Comparison of ENCODE assay signal across 11 cellular contexts in genomic region chr15:89104172-89104564, GRCh38. TPM values are rescaled to one million over a fixed set of nuclear protein-coding genes. Genes with fewer than 3 reads are reported as not detected.
DNase-seq lines count a peak whose midpoint lies in the region; ATAC-seq and TF ChIP-seq lines count a peak whose summit lies in the region.
"Had no signal": no experiment of that assay in that cellular context is flagged by ENCODE, and none has a peak within 500 bp of the region (broad histone marks: within the 10 kb centered on the region; RNA-seq: fewer than 3 reads in every experiment).

No MANE protein-coding gene starts in this region.

- 65% methylated on average over 9 of the region's 9 CpGs for WGBS in right cardiac atrium

- ATAC-seq in right cardiac atrium (peak; percentile 65 to 73), gastrocnemius medialis (peak; percentile 71 to 79), HG03520 (IDR thresholded peaks at IDR 0.05; ENCODE audit: unreplicated experiment) (no peak)
- no peak for ATAC-seq in activated CD8-positive, alpha-beta T cell treated with anti-CD3 and anti-CD28 coated beads, Interleukin-2, amount 10 ng/mL, durations not matched to agents 7 days and 5 days
- ATAC-seq: naive thymus-derived CD4-positive, alpha-beta T cell had no signal

- H3K27me3 Mint-ChIP-seq in activated CD8-positive, alpha-beta T cell treated with anti-CD3 and anti-CD28 coated beads, Interleukin-2, amount 10 ng/mL, durations not matched to agents 7 days and 5 days (ENCODE audit: low read depth): no peaks in the 10 kb centered on the region
- H3K27me3 Mint-ChIP-seq: naive thymus-derived CD4-positive, alpha-beta T cell had no signal

- H3K9me3 ChIP-seq in breast epithelium: no peaks in the 10 kb centered on the region
- no peaks in the 10 kb centered on the region for H3K9me3 ChIP-seq in right cardiac atrium (ENCODE audit: control insufficient read depth, low read length)
- H3K9me3 ChIP-seq in gastrocnemius medialis: no peaks in the 10 kb centered on the region

- intact Hi-C loops in breast epithelium (cut with DNase I; ENCODE audit: low total_unique reads): no loop called here
- intact Hi-C loops in right cardiac atrium (cut with DNase I): no loop called here
- intact Hi-C loops in gastrocnemius medialis (cut with DNase I; ENCODE audit: low total_unique reads): loop anchor here (5.0 kb wide), 1 partner anchor 63 kb away; no protein-coding TSS in a partner anchor

- POLR2A ChIA-PET in activated CD8-positive, alpha-beta T cell treated with anti-CD3 and anti-CD28 coated beads, Interleukin-2, amount 10 ng/mL, durations not matched to agents 7 days and 5 days (lab: Charles Lee): no interaction called here

- peaks cover 8% of the 10 kb centered on the region for H3K4me1 Mint-ChIP-seq in activated CD8-positive, alpha-beta T cell treated with anti-CD3 and anti-CD28 coated beads, Interleukin-2, amount 10 ng/mL, durations not matched to agents 7 days and 5 days (ENCODE audit: low read depth)

- no peak overlapping the region for H3K4me3 ChIP-seq in breast epithelium
- no peak overlapping the region for H3K4me3 ChIP-seq in right cardiac atrium (ENCODE audit: low read length)
- peak overlapping the region in 1 of 4 donors; percentile 9 for H3K4me3 ChIP-seq in gastrocnemius medialis

- H3K4me1 ChIP-seq in breast epithelium (peaks cover 0 to 22% of the 10 kb centered on the region in 2 donors), right cardiac atrium (ENCODE audit: control insufficient read depth, insufficient read depth, low read length) (peaks cover 30% of the 10 kb centered on the region), gastrocnemius medialis (peaks cover 50 to 91% of the 10 kb centered on the region in 2 donors)

- H3K27ac ChIP-seq in breast epithelium (peak overlapping the region; percentile 37 to 45), right cardiac atrium (ENCODE audit: low read length) (peak overlapping the region; percentile 98), gastrocnemius medialis (peak overlapping the region; percentile 72 to 99 (median 94))

- no peaks in the 10 kb centered on the region for H3K27me3 ChIP-seq in breast epithelium
- H3K27me3 ChIP-seq in right cardiac atrium (ENCODE audit: control insufficient read depth, insufficient read depth): no peaks in the 10 kb centered on the region
- no peaks in the 10 kb centered on the region for H3K27me3 ChIP-seq in gastrocnemius medialis

- TF ChIP-seq POLR2A in breast epithelium (IDR thresholded peaks at IDR 0.05): no peak
- no peak for TF ChIP-seq POLR2A in gastrocnemius medialis (IDR thresholded peaks at IDR 0.05)

- CTCF ChIA-PET in activated CD8-positive, alpha-beta T cell treated with anti-CD3 and anti-CD28 coated beads, Interleukin-2, amount 10 ng/mL, durations not matched to agents 7 days and 5 days (lab: Charles Lee): interaction anchor here (1.2 to 2.7 kb wide), 3 partner anchors 16 to 47 kb away, joined by 3 to 13 read pairs (median 3); partner anchors contain the start of gene ABHD2

- H3K36me3 ChIP-seq in breast epithelium (no peaks in the 10 kb centered on the region), gastrocnemius medialis (no peaks in the 10 kb centered on the region)

- H3K4me3 Mint-ChIP-seq in activated CD8-positive, alpha-beta T cell treated with anti-CD3 and anti-CD28 coated beads, Interleukin-2, amount 10 ng/mL, durations not matched to agents 7 days and 5 days: no peak overlapping the region
- H3K4me3 Mint-ChIP-seq: naive thymus-derived CD4-positive, alpha-beta T cell; T-helper 2 cell treated with Interferon-gamma antibody and Interleukin-4, amounts not matched to agents 5 μg/mL and 100 μg/mL, for 36 hours had no signal

- TF ChIP-seq CTCF in breast epithelium (IDR thresholded peaks at IDR 0.05) (no peak), gastrocnemius medialis (IDR thresholded peaks at IDR 0.05 in 4 of 5, conservative IDR thresholded peaks at IDR 0.05 in 1 of 5) (peak in 1 of 5 experiments; percentile 1)

- H3K27ac Mint-ChIP-seq in activated CD8-positive, alpha-beta T cell treated with anti-CD3 and anti-CD28 coated beads, Interleukin-2, amount 10 ng/mL, durations not matched to agents 7 days and 5 days: no peak overlapping the region
- H3K27ac Mint-ChIP-seq: naive thymus-derived CD4-positive, alpha-beta T cell; T-helper 2 cell treated with Interferon-gamma antibody and Interleukin-4, amounts not matched to agents 5 μg/mL and 100 μg/mL, for 36 hours had no signal

- no peaks in the 10 kb centered on the region for H3K9me3 Mint-ChIP-seq in activated CD8-positive, alpha-beta T cell treated with anti-CD3 and anti-CD28 coated beads, Interleukin-2, amount 10 ng/mL, durations not matched to agents 7 days and 5 days (ENCODE audit: insufficient read depth)
- H3K9me3 Mint-ChIP-seq: naive thymus-derived CD4-positive, alpha-beta T cell; T-helper 2 cell treated with Interferon-gamma antibody and Interleukin-4, amounts not matched to agents 5 μg/mL and 100 μg/mL, for 36 hours had no signal

- peaks cover 9% of the 10 kb centered on the region for H3K36me3 Mint-ChIP-seq in activated CD8-positive, alpha-beta T cell treated with anti-CD3 and anti-CD28 coated beads, Interleukin-2, amount 10 ng/mL, durations not matched to agents 7 days and 5 days (ENCODE audit: low read depth)

- in situ Hi-C loops in G401 (cut with HindIII; ENCODE audit: low sequenced_read_pairs): no loop called here
- in situ Hi-C loops in gastrocnemius medialis (cut with MboI; ENCODE audit: low sequenced_read_pairs in 4 of 4): no loop called here

- DNase-seq in G401 (ENCODE audit: low spot score) (peak; percentile 19), breast epithelium (ENCODE audit: low spot score in 2 of 2) (no peak), right cardiac atrium (peak in 2 of 3 donors; percentile 48 to 67), gastrocnemius medialis (peak; percentile 90 to 96), D341Med (ENCODE audit: low spot score) (no peak), GM03348 (ENCODE audit: low spot score) (no peak)
- no peak for DNase-seq in activated CD8-positive, alpha-beta T cell treated with anti-CD3 and anti-CD28 coated beads, Interleukin-2, amount 10 ng/mL, durations not matched to agents 7 days and 5 days
- DNase-seq: naive thymus-derived CD4-positive, alpha-beta T cell; NCI-H146 had no signal

RNA-seq across cellular contexts. Expression of gene ABHD2, which starts 15.9 kb away (rescaled TPM):
- 11.0 and 12.4 TPM in 2 replicates for total RNA-seq in G401 (2014; rRNA removed; shearing (Covaris generic))
- total RNA-seq in breast epithelium (10 to 100 TPM; 76.7 to 91.2 (median 80.3) TPM), right cardiac atrium (100 to 1,000 TPM; 108 to 179 (median 114) TPM), gastrocnemius medialis (100 to 1,000 TPM in 1 of 4 donors, 10 to 100 TPM in 3; 19.3 to 150 (median 64.5) TPM)
- polyA plus RNA-seq in right cardiac atrium: 21.8 TPM
- 10 to 100 TPM; 71.3 to 71.9 TPM for total RNA-seq in activated CD8-positive, alpha-beta T cell treated with anti-CD3 and anti-CD28 coated beads, Interleukin-2, amount 10 ng/mL, durations not matched to agents 7 days and 5 days

Comparison
In these comparisons a context has a peak if more than half of its experiments do, and no peak if none do; other contexts are left out.
1. DNase-seq: peak in G401 (single experiment), right cardiac atrium (2 of 3) and gastrocnemius medialis (2 of 2); none in breast epithelium (0 of 2), D341Med (single experiment), GM03348 (single experiment) and activated CD8-positive, alpha-beta T cell treated with anti-CD3 and anti-CD28 coated beads, Interleukin-2, amount 10 ng/mL, durations not matched to agents 7 days and 5 days (single experiment).
2. H3K27ac ChIP-seq: peak in every context shown above with its lines; median percentile 98 in right cardiac atrium; 94 in gastrocnemius medialis; 41 in breast epithelium.
3. ATAC-seq: peak in right cardiac atrium (2 of 2) and gastrocnemius medialis (2 of 2); none in HG03520 (single experiment) and activated CD8-positive, alpha-beta T cell treated with anti-CD3 and anti-CD28 coated beads, Interleukin-2, amount 10 ng/mL, durations not matched to agents 7 days and 5 days (single experiment).